ENCODE assay signal across 8 cellular contexts in genomic region chr2:224982910-224983688, GRCh38. TPM values are rescaled to one million over a fixed set of nuclear protein-coding genes. Genes with fewer than 3 reads are reported as not detected.
DNase-seq lines count a peak whose midpoint lies in the region; ATAC-seq and TF ChIP-seq lines count a peak whose summit lies in the region.

No MANE protein-coding gene starts in this region.

- no peaks in the 10 kb centered on the region for H3K36me3 ChIP-seq in duodenal mucosa (ENCODE audit: control insufficient read depth in 1 of 2, insufficient read depth in 2 of 2, low read length in 2 of 2)

- H3K9me3 ChIP-seq in duodenal mucosa (ENCODE audit: control insufficient read depth in 1 of 2, low read length in 2 of 2) = no peaks in the 10 kb centered on the region

- H3K4me1 ChIP-seq in duodenal mucosa (ENCODE audit: control insufficient read depth in 1 of 2, insufficient read depth in 2 of 2, low read length in 2 of 2) = peaks cover 0 to 7% of the 10 kb centered on the region in 2 donors

- H3K9ac ChIP-seq in duodenal mucosa (ENCODE audit: low read depth in 1 of 2, low read length in 2 of 2) = no peak overlapping the region

- in situ Hi-C loops in SK-MEL-5 (cut with HindIII; ENCODE audit: low pct_unique_long_range_greater_than_20kb, low sequenced_read_pairs) = loop anchor here (25.0 kb wide), 1 partner anchor 146 kb away; no protein-coding TSS in a partner anchor

- TF ChIP-seq POLR2A in erythroblast (IDR thresholded peaks at IDR 0.05; ENCODE audit: low read length) = no peak

- ATAC-seq in HG02610 (IDR thresholded peaks at IDR 0.05; ENCODE audit: unreplicated experiment) = peak; percentile 74

- H3K27me3 ChIP-seq in duodenal mucosa (ENCODE audit: control insufficient read depth in 1 of 2, insufficient read depth in 2 of 2, low read length in 2 of 2) = no peaks in the 10 kb centered on the region

- no peak overlapping the region for H3K27ac ChIP-seq in duodenal mucosa (ENCODE audit: low read depth, low read length)

- peak overlapping the region; percentile 38 to 41 for H3K4me3 ChIP-seq in duodenal mucosa (ENCODE audit: low read depth in 1 of 2, low read length in 2 of 2)

- DNase-seq in EH (ENCODE audit: low read depth) (peak; percentile 92), SK-MEL-5 (ENCODE audit: low read depth, low spot score) (peak; percentile 69), pons (ENCODE audit: low spot score) (peak; percentile 78), cerebellar cortex (ENCODE audit: low spot score) (no peak), NCI-H510A (lab: John Stamatoyannopoulos, UW) (no peak), erythroblast (lab: John Stamatoyannopoulos, UW) (no peak)

RNA-seq across cellular contexts. Expression of gene DOCK10, which starts 59.2 kb away (rescaled TPM):
- total RNA-seq in SK-MEL-5 (2014; rRNA removed; shearing (Covaris generic)) = 36.8 and 37.5 TPM in 2 replicates
- 25.0 and 27.4 TPM in 2 replicates for polyA plus RNA-seq in SK-MEL-5 (2015; cell fraction: cytosol; rRNA removed)
- polyA plus RNA-seq in SK-MEL-5 (2015; cell fraction: nucleus; rRNA removed) = 33.0 and 38.9 TPM in 2 replicates

Comparison
In these comparisons a context has a peak if more than half of its experiments do, and no peak if none do; other contexts are left out.
1. DNase-seq: peak in EH (single experiment), SK-MEL-5 (single experiment) and pons (single experiment); none in cerebellar cortex (single experiment), NCI-H510A (single experiment) and erythroblast (0 of 2).